ENCODE assay signal across 8 cellular contexts in the genomic region with DNA sequence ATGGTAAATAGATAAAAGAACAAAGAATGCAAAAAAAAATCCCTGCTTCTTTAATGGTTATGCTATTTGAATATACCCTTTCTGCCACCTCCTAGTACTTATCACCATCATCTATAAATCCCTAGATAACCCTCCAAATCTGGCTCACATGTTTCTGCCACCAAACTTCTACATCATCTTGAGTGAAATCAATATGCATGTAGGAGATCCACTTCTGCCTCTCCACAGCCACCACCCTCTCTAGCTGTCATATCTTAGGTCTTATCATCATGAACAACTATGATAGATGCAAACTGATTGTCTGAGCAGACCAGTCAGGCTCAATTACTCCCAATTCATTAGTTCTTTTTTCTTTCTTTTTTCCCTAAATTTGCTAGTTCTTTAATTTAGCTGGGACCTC.
"Had no signal": no experiment of that assay in that cellular context is flagged by ENCODE, and none has a peak within 500 bp of the region (broad histone marks: within the 10 kb centered on the region; RNA-seq: fewer than 3 reads in every experiment).

No MANE protein-coding gene starts in this region.

- H3K27ac ChIP-seq: HL-60 had no signal

- H3K9me3 Mint-ChIP-seq: IgD-negative memory B cell had no signal

- H3K27me3 Mint-ChIP-seq: IgD-negative memory B cell had no signal

- ATAC-seq: HepG2, K562 had no signal

- H3K4me3 ChIP-seq: K562 had no signal

- FAIRE-seq: HepG2, HTR-8/SVneo, K562 had no signal

- DNase-seq: IMR-90, KBM-7, KG1 had no signal

- H3K4me3 Mint-ChIP-seq: IgD-negative memory B cell had no signal
